Comparison of ENCODE assay signal across 27 cellular contexts in the genomic region with DNA sequence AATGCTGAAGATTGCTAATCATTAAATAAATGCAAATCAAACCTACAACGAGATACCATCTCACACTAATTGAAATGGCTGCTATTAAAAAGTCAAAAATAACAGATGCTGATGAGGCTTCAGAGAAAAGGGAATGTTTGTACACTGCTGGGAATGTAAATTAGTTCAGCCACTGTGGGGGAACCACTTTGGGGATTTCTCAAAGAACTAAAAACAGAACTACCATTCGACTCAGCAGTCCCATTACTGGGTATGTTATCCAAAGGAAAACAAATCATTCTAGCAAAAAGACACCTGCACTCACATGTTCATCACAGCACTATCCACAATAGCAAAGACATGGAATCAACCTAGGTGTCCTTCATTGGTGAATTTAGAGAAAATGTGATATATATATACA.
"Had no signal": no experiment of that assay in that cellular context is flagged by ENCODE, and none has a peak within 500 bp of the region (broad histone marks: within the 10 kb centered on the region; RNA-seq: fewer than 3 reads in every experiment).

No MANE protein-coding gene starts in this region.

- H3K27me3 Mint-ChIP-seq: activated B cell treated with CpG ODN at 0.5 μM for 24 hours; activated CD8-positive, alpha-beta T cell treated with anti-CD3 and anti-CD28 coated beads for 36 hours; activated naive CD8-positive, alpha-beta T cell; activated T-helper 17 cell treated with anti-CD3 and anti-CD28 coated beads, Interleukin-2, amount 50 U/mL, for 72 hours had no signal

- H3K36me3 Mint-ChIP-seq: activated naive CD8-positive, alpha-beta T cell had no signal

- H3K36me3 ChIP-seq: brain microvascular endothelial cell, esophagus squamous epithelium, gastroesophageal sphincter, heart right ventricle, WERI-Rb-1 had no signal

- H3K27ac Mint-ChIP-seq: activated B cell treated with CpG ODN at 0.5 μM for 24 hours; activated CD8-positive, alpha-beta T cell treated with anti-CD3 and anti-CD28 coated beads for 36 hours; activated naive CD8-positive, alpha-beta T cell; activated T-helper 17 cell treated with anti-CD3 and anti-CD28 coated beads, Interleukin-2, amount 50 U/mL, for 72 hours; T-helper 1 cell treated with Interleukin-12 subunit alpha and Interleukin-12 subunit beta and Interleukin-4 antibody, amounts not matched to agents 30 μg/mL and 1 μg/mL, for 36 hours had no signal

- H3K4me1 ChIP-seq: esophagus squamous epithelium, gastroesophageal sphincter, heart right ventricle had no signal

- H3K9me3 ChIP-seq: esophagus squamous epithelium, gastroesophageal sphincter had no signal

- H3K4me3 Mint-ChIP-seq: activated B cell treated with CpG ODN at 0.5 μM for 24 hours; activated CD8-positive, alpha-beta T cell treated with anti-CD3 and anti-CD28 coated beads for 36 hours; activated naive CD8-positive, alpha-beta T cell; activated T-cell treated with anti-CD3 and anti-CD28 coated beads, Interleukin-2, amount 50 U/mL, for 4 hours; activated T-helper 17 cell treated with anti-CD3 and anti-CD28 coated beads, Interleukin-2, amount 50 U/mL, for 72 hours; T-helper 1 cell treated with Interleukin-12 subunit alpha and Interleukin-12 subunit beta and Interleukin-4 antibody, amounts not matched to agents 30 μg/mL and 1 μg/mL, for 36 hours had no signal

- ATAC-seq: activated CD4-positive, CD25-positive, alpha-beta regulatory T cell treated with anti-CD3 and anti-CD28 coated beads, Interleukin-2, amount 50 U/mL, for 24 hours; activated CD8-positive, alpha-beta T cell treated with anti-CD3 and anti-CD28 coated beads for 36 hours; activated T-cell treated with anti-CD3 and anti-CD28 coated beads, Interleukin-2, amount 50 U/mL, for 4 hours; activated T-helper 17 cell treated with anti-CD3 and anti-CD28 coated beads, Interleukin-2, amount 50 U/mL, for 72 hours; gastroesophageal sphincter; heart right ventricle had no signal

- H3K27me3 ChIP-seq: brain microvascular endothelial cell, esophagus squamous epithelium, gastroesophageal sphincter, heart right ventricle had no signal

- DNase-seq: activated B cell treated with CpG ODN at 0.5 μM for 24 hours; activated CD4-positive, alpha-beta T cell treated with anti-CD3 and anti-CD28 coated beads for 48 hours; activated CD4-positive, alpha-beta T cell treated with anti-CD3 and anti-CD28 coated beads, Interleukin-2, amount 50 U/mL, for 1 hour; activated CD4-positive, alpha-beta T cell treated with anti-CD3 and anti-CD28 coated beads, Interleukin-2, amount 50 U/mL, for 48 hours; activated CD8-positive, alpha-beta memory T cell treated with anti-CD3 and anti-CD28 coated beads for 24 hours; activated CD8-positive, alpha-beta T cell treated with anti-CD3 and anti-CD28 coated beads for 36 hours; activated effector memory CD4-positive, alpha-beta T cell treated with Interleukin-2 at 50 U/mL for 16 hours; activated gamma-delta T cell treated with Interleukin-2 at 50 U/mL for 16 hours; activated naive CD4-positive, alpha-beta T cell treated with anti-CD3 and anti-CD28 coated beads, Interleukin-2, amount 50 U/mL, for 16 hours; activated naive CD4-positive, alpha-beta T cell treated with Interleukin-2 at 50 U/mL for 16 hours; activated T-cell treated with anti-CD3 and anti-CD28 coated beads, Interleukin-2, amount 50 U/mL, for 4 hours; amniotic stem cell; anterior cingulate cortex; brain microvascular endothelial cell; cortex of kidney; effector CD8-positive, alpha-beta T cell; esophagus squamous epithelium; foreskin melanocyte; heart right ventricle; T1000; WERI-Rb-1 had no signal

- H3K27ac ChIP-seq: brain microvascular endothelial cell, epithelial cell of prostate, esophagus squamous epithelium, gastroesophageal sphincter, heart right ventricle, WERI-Rb-1 had no signal

- H3K4me1 Mint-ChIP-seq: activated B cell treated with CpG ODN at 0.5 μM for 24 hours; activated T-helper 17 cell treated with anti-CD3 and anti-CD28 coated beads, Interleukin-2, amount 50 U/mL, for 72 hours had no signal

- H3K4me3 ChIP-seq: esophagus squamous epithelium, gastroesophageal sphincter, heart right ventricle had no signal
